Comparison of ENCODE assay signal across 8 cellular contexts in genomic region chr2:11744631-11745394, GRCh38. TPM values are rescaled to one million over a fixed set of nuclear protein-coding genes. Genes with fewer than 3 reads are reported as not detected.
DNase-seq lines count a peak whose midpoint lies in the region; ATAC-seq, FAIRE-seq and TF ChIP-seq lines count a peak whose summit lies in the region.

No MANE protein-coding gene starts in this region.

- no TSS peak for BruUV-seq in PC-3 (replicated peaks; lab: Mats Ljungman, UMichigan)

- WGBS in urinary bladder: 50% methylated on average over 14 of the region's 14 CpGs

- no peaks in the 10 kb centered on the region for H3F3A ChIP-seq in PC-3 (ENCODE audit: low read length, unreplicated experiment)

- peak overlapping the region; percentile 28 for H3K27ac Mint-ChIP-seq in memory B cell

- H3K9ac ChIP-seq in PC-3 (ENCODE audit: low read length): peak overlapping the region; percentile 51

- no peaks in the 10 kb centered on the region; the same call in 1 of the 2 replicates for H3K36me3 ChIP-seq in BE2C
- H3K36me3 ChIP-seq in H7 (replicated peaks; ENCODE audit: control insufficient read depth, insufficient read depth, low read length): no peaks in the 10 kb centered on the region
- H3K36me3 ChIP-seq in PC-3 (ENCODE audit: low read depth, low read length): no peaks in the 10 kb centered on the region
- no peaks in the 10 kb centered on the region for H3K36me3 ChIP-seq in urinary bladder (ENCODE audit: insufficient read depth)

- H3K27me3 ChIP-seq in BE2C (no peaks in the 10 kb centered on the region), H7 (ENCODE audit: control insufficient read depth, insufficient read depth, low read length) (no peaks in the 10 kb centered on the region), PC-3 (ENCODE audit: low read length) (no peaks in the 10 kb centered on the region)

- H3K27ac ChIP-seq in PC-3 (ENCODE audit: low read length): peak overlapping the region; percentile 70
- H3K27ac ChIP-seq in urinary bladder (ENCODE audit: low read depth): peak overlapping the region; percentile 48

- DNase-seq in BE2C (peak; percentile 57), H7 (peak; percentile 78), PC-3 (peak; percentile 44), cerebellar cortex (ENCODE audit: low spot score) (peak; percentile 78), memory B cell (ENCODE audit: low spot score in 2 of 2) (no peak), urothelium cell line (ENCODE audit: low spot score) (no peak)

- POLR2A ChIA-PET in PC-3 (lab: Charles Lee; ENCODE audit: unreplicated experiment): no interaction called here

- peak overlapping the region; percentile 61 for H3K4me3 Mint-ChIP-seq in memory B cell

- peak overlapping the region; percentile 81 for H3K4me2 ChIP-seq in PC-3 (ENCODE audit: low read length)

- no peak for FAIRE-seq in urothelium cell line (lab: Jason Lieb, UNC)

- peaks cover 27% of the 10 kb centered on the region for H4K20me1 ChIP-seq in PC-3 (ENCODE audit: low read length)

- no peaks in the 10 kb centered on the region for H3K9me2 ChIP-seq in PC-3 (replicated peaks; ENCODE audit: low read length)

- TF ChIP-seq CTCF in BE2C (IDR thresholded peaks at IDR 0.05; ENCODE audit: low read depth, low read length) (peak; percentile 80), PC-3 (conservative IDR thresholded peaks at IDR 0.05; ENCODE audit: low read depth, low read length) (peak; percentile 77)

- intact Hi-C loops in PC-3 (cut with micrococcal nuclease): no loop called here

- H2AFZ ChIP-seq in PC-3 (ENCODE audit: low read length): peak overlapping the region; percentile 67

- no peaks in the 10 kb centered on the region for H3K9me3 ChIP-seq in BE2C
- H3K9me3 ChIP-seq in PC-3 (ENCODE audit: low read length): no peaks in the 10 kb centered on the region

- no peaks in the 10 kb centered on the region for H3K36me3 Mint-ChIP-seq in memory B cell

- peaks cover 45% of the 10 kb centered on the region for H3K4me1 Mint-ChIP-seq in memory B cell

- H3K9me3 Mint-ChIP-seq in memory B cell: no peaks in the 10 kb centered on the region

- no peak for ATAC-seq in PC-3
- no peak for ATAC-seq in memory B cell (ENCODE audit: low read depth)
- no peak for ATAC-seq in HG02642 (IDR thresholded peaks at IDR 0.05; ENCODE audit: poor library complexity, unreplicated experiment)

- H3K79me2 ChIP-seq in PC-3 (ENCODE audit: low read length): peaks cover 34% of the 10 kb centered on the region

- CTCF ChIA-PET in PC-3 (lab: Charles Lee): interaction anchor here (0.6 to 1.9 kb wide), 7 partner anchors 9 to 110 kb away, joined by 3 to 7 read pairs (median 3); no protein-coding TSS in a partner anchor

- H3K4me3 ChIP-seq in BE2C (ENCODE audit: low read depth, low read length) (peak overlapping the region; percentile 29), H7 (ENCODE audit: insufficient read depth, low read depth, low read length) (no peak overlapping the region), PC-3 (ENCODE audit: low read length) (peak overlapping the region; percentile 55), urinary bladder (ENCODE audit: low read depth, low read length) (no peak overlapping the region)

- no peaks in the 10 kb centered on the region for H3K27me3 Mint-ChIP-seq in memory B cell

- H3K4me1 ChIP-seq in BE2C (peaks cover 31% of the 10 kb centered on the region), PC-3 (ENCODE audit: insufficient read depth, low read length) (peaks cover 54% of the 10 kb centered on the region), urinary bladder (ENCODE audit: insufficient read depth) (no peaks in the 10 kb centered on the region)

RNA-seq across cellular contexts. Expression of gene LPIN1, which starts 1.6 kb away (rescaled TPM):
- 89.6 TPM for polyA plus RNA-seq in BE2C (2012; ENCODE audit: insufficient read depth, insufficient read length, low read depth)
- total RNA-seq in H7 (2014; rRNA removed; shearing (Covaris generic)): 11.5 and 15.0 TPM in 2 replicates
- 40.9 and 46.9 TPM in 2 replicates for total RNA-seq in PC-3 (2014; rRNA removed)
- total RNA-seq in urinary bladder: 27.3 TPM
- 34.1 TPM for polyA plus RNA-seq in urinary bladder

Comparison
In these comparisons a context has a peak if more than half of its experiments do, and no peak if none do; other contexts are left out.
1. DNase-seq: peak in BE2C (single experiment), H7 (single experiment), PC-3 (single experiment) and cerebellar cortex (single experiment); none in memory B cell (0 of 2) and urothelium cell line (single experiment).
2. H3K4me3 ChIP-seq: peak in BE2C (single experiment) and PC-3 (single experiment); none in H7 (single experiment) and urinary bladder (single experiment).